ENCODE assay signal across 28 cellular contexts in genomic region chr9:134753191-134753590, GRCh38.
"Had no signal": no experiment of that assay in that cellular context is flagged by ENCODE, and none has a peak within 500 bp of the region (broad histone marks: within the 10 kb centered on the region; RNA-seq: fewer than 3 reads in every experiment).

No MANE protein-coding gene starts in this region.

- H3K27me3 ChIP-seq: colonic mucosa, esophagus squamous epithelium, heart right ventricle, left lung had no signal

- FAIRE-seq: endometrium, islet of Langerhans, keratinocyte had no signal

- H3K4me3 ChIP-seq: colonic mucosa, esophagus squamous epithelium, gastrocnemius medialis, heart right ventricle, left lung, lower lobe of right lung, mucosa of descending colon had no signal

- H3K36me3 Mint-ChIP-seq: naive B cell had no signal

- ATAC-seq: effector memory CD8-positive, alpha-beta T cell; esophagus mucosa; gastrocnemius medialis; heart right ventricle; left cardiac atrium; left lung; left ventricle myocardium superior; lower lobe of right lung; mucosa of descending colon had no signal

- H3K27ac ChIP-seq: colonic mucosa, epithelial cell of prostate, esophagus squamous epithelium, gastrocnemius medialis, heart right ventricle, left lung, lower lobe of right lung had no signal

- H3K36me3 ChIP-seq: colonic mucosa, gastrocnemius medialis had no signal

- H3K9me3 ChIP-seq: colonic mucosa, esophagus squamous epithelium, gastrocnemius medialis, heart right ventricle, left lung, lower lobe of right lung, mucosa of descending colon had no signal

- H3K4me3 Mint-ChIP-seq: dendritic cell treated with granulocyte-macrophage colony-stimulating factor and Interleukin-4, amounts not matched to agents 40 ng/mL and 50 ng/mL, for 4 days; effector memory CD8-positive, alpha-beta T cell; endodermal cell; mesothelial cell of epicardium had no signal

- H3K9me3 Mint-ChIP-seq: dendritic cell treated with granulocyte-macrophage colony-stimulating factor and Interleukin-4, amounts not matched to agents 40 ng/mL and 50 ng/mL, for 4 days; effector memory CD8-positive, alpha-beta T cell; endodermal cell; mesothelial cell of epicardium had no signal

- H3K4me1 ChIP-seq: colonic mucosa, esophagus squamous epithelium, gastrocnemius medialis, heart right ventricle, left lung, lower lobe of right lung had no signal

- DNase-seq: colonic mucosa; cortex of kidney; effector CD8-positive, alpha-beta T cell; effector memory CD8-positive, alpha-beta T cell; endodermal cell; erythroblast; esophagus squamous epithelium; foreskin fibroblast; foreskin melanocyte; gastrocnemius medialis; glutamatergic neuron; head of caudate nucleus; heart right ventricle; hippocampal formation; left cardiac atrium; left lung; left ventricle myocardium superior; lower lobe of right lung; mesenchymal stem cell; mucosa of descending colon; naive B cell had no signal

- H3K4me1 Mint-ChIP-seq: endodermal cell, mesothelial cell of epicardium had no signal

- H3K27me3 Mint-ChIP-seq: dendritic cell treated with granulocyte-macrophage colony-stimulating factor and Interleukin-4, amounts not matched to agents 40 ng/mL and 50 ng/mL, for 4 days; naive B cell had no signal

- H3K27ac Mint-ChIP-seq: dendritic cell treated with granulocyte-macrophage colony-stimulating factor and Interleukin-4, amounts not matched to agents 40 ng/mL and 50 ng/mL, for 4 days; effector memory CD8-positive, alpha-beta T cell; endodermal cell; mesothelial cell of epicardium; naive B cell had no signal
